In genomic region chr4:108053281-108053701, GRCh38 we compare ENCODE assay signal across 12 cellular contexts.
A peak's percentile ranks its signal among the peaks of the same experiment; 100 is the strongest.
DNase-seq lines count a peak whose midpoint lies in the region; ATAC-seq, FAIRE-seq and TF ChIP-seq lines count a peak whose summit lies in the region.
"Had no signal": no experiment of that assay in that cellular context is flagged by ENCODE, and none has a peak within 500 bp of the region (broad histone marks: within the 10 kb centered on the region; RNA-seq: fewer than 3 reads in every experiment).

No MANE protein-coding gene starts in this region.

- no peak overlapping the region for H2BK20ac ChIP-seq in H9 (ENCODE audit: low read depth, low read length, poor library complexity, severe bottlenecking)

- no peaks in the 10 kb centered on the region for H4K20me1 ChIP-seq in K562 (replicated peaks; ENCODE audit: control insufficient read depth, insufficient read depth, low read length)
- H4K20me1 ChIP-seq in H9 (ENCODE audit: control insufficient read depth, insufficient read depth, insufficient read length) = no peaks in the 10 kb centered on the region

- peaks cover 10% of the 10 kb centered on the region for H3K4me1 Mint-ChIP-seq in Calu3 (ENCODE audit: low read depth, unreplicated experiment)
- peaks cover 9 to 16% of the 10 kb centered on the region in 2 experiments for H3K4me1 Mint-ChIP-seq in H9

- H3K9me3 ChIP-seq in K562 (replicated peaks; ENCODE audit: control insufficient read depth, insufficient read depth, low read depth, low read length) = no peaks in the 10 kb centered on the region
- H3K9me3 ChIP-seq in H9 (ENCODE audit: control insufficient read depth, low read depth, low read length) = no peaks in the 10 kb centered on the region

- H3K9ac ChIP-seq in K562 (ENCODE audit: insufficient read depth in 1 of 2, low read depth in 2 of 2, low read length in 2 of 2) (no peak overlapping the region), H9 (ENCODE audit: extremely low read depth, insufficient read length, low read length) (no peak overlapping the region)

- TF ChIP-seq RAD21 in K562 (CRISPR knock-in tag; conservative IDR thresholded peaks at IDR 0.05 in 1 of 2, IDR thresholded peaks at IDR 0.05 in 1 of 2) = no peak

- no peaks in the 10 kb centered on the region for H3K23me2 ChIP-seq in H9 (ENCODE audit: insufficient read length, low read depth, low read length, poor library complexity, severe bottlenecking)

- H3K27me3 Mint-ChIP-seq in Calu3 (ENCODE audit: unreplicated experiment) = no peaks in the 10 kb centered on the region
- peaks cover 48% of the 10 kb centered on the region for H3K27me3 Mint-ChIP-seq in H9 (ENCODE audit: low read depth)

- WGBS in K562 (ENCODE audit: insufficient coverage, low coverage, missing lambda C conversion rate) = 53% methylated on average over 1 of the region's 1 CpG
- no CpG with 5 or more reads among the region's 1 CpG for WGBS in H9 (ENCODE audit: extremely low coverage, insufficient read length, low lambda C conversion rate)

- no peak overlapping the region for H2BK5ac ChIP-seq in H9 (ENCODE audit: insufficient read length, low read length)

- TF ChIP-seq EP300 in K562 (IDR thresholded peaks at IDR 0.05; ENCODE audit: low read length) = no peak

- no peaks in the 10 kb centered on the region for H3K79me1 ChIP-seq in H9 (ENCODE audit: insufficient read depth, low read depth, low read length, poor library complexity, severe bottlenecking)

- TF ChIP-seq POLR2A in GM18505 (IDR thresholded peaks at IDR 0.05; ENCODE audit: borderline replicate concordance, extremely low read depth, insufficient read depth, insufficient read length) (no peak), K562 (conservative IDR thresholded peaks at IDR 0.05) (no peak)

- H3K79me2 ChIP-seq in K562 (ENCODE audit: control insufficient read depth, insufficient read depth, low read length) (no peaks in the 10 kb centered on the region), H9 (ENCODE audit: insufficient read depth, low read length) (no peaks in the 10 kb centered on the region)

- no peak overlapping the region for H3K56ac ChIP-seq in H9 (ENCODE audit: insufficient read length, low read depth, low read length)

- ATAC-seq in GM18505 (IDR thresholded peaks at IDR 0.05; ENCODE audit: unreplicated experiment) = peak; percentile 78
- ATAC-seq in HG03139 (IDR thresholded peaks at IDR 0.05; ENCODE audit: unreplicated experiment) = peak; percentile 90
- ATAC-seq in K562 = no peak
- ATAC-seq: Panc1 had no signal

- no peak overlapping the region for H3K14ac ChIP-seq in H9 (ENCODE audit: insufficient read depth, low read length)

- H2AFZ ChIP-seq in K562 (ENCODE audit: low read depth, low read length) (no peak overlapping the region), H9 (ENCODE audit: low read length) (no peak overlapping the region)

- H3K18ac ChIP-seq in H9 (ENCODE audit: insufficient read length, low read depth, low read length) = no peak overlapping the region

- no peak overlapping the region for H2BK15ac ChIP-seq in H9 (ENCODE audit: low read depth, low read length)

- FAIRE-seq in K562 (lab: Jason Lieb, UNC) = no peak

- H3K36me3 Mint-ChIP-seq in Calu3 (ENCODE audit: insufficient read depth, unreplicated experiment) = no peaks in the 10 kb centered on the region
- H3K36me3 Mint-ChIP-seq in H9 (ENCODE audit: insufficient read depth in 1 of 3, low read depth in 3 of 3) = no peaks in the 10 kb centered on the region; a peak in 1 of 7 replicates

- no peak overlapping the region for H4K91ac ChIP-seq in H9 (ENCODE audit: insufficient read length, low read depth, low read length)

- H3K4me3 Mint-ChIP-seq in Calu3 (ENCODE audit: low read depth, unreplicated experiment) (no peak overlapping the region), H9 (no peak overlapping the region)

- no peak overlapping the region for H2AK5ac ChIP-seq in H9 (ENCODE audit: insufficient read length, low read length)

- H3K4me1 ChIP-seq in K562 (replicated peaks in 1 of 2; ENCODE audit: control insufficient read depth in 2 of 2, insufficient read depth in 2 of 2, low read length in 2 of 2) = no peaks in the 10 kb centered on the region
- peaks cover 3% of the 10 kb centered on the region; the same call in 1 of the 2 replicates for H3K4me1 ChIP-seq in H9 (ENCODE audit: insufficient read depth, low read length)

- no peak overlapping the region for H4K5ac ChIP-seq in H9 (ENCODE audit: insufficient read length, low read depth, low read length)

- H3K36me3 ChIP-seq in K562 (ENCODE audit: control insufficient read depth, insufficient read depth, low read length) = peaks cover 17% of the 10 kb centered on the region; the same call in 1 of the 3 replicates

- POLR2A ChIA-PET in K562 (lab: Yijun Ruan, JAX) = no interaction called here

- no peak overlapping the region for H3T11ph ChIP-seq in H9 (ENCODE audit: low read length)

- in situ Hi-C loops in K562 (cut with MboI) = no loop called here

- H3K4me2 ChIP-seq in K562 (ENCODE audit: insufficient read depth, low read length) (no peak overlapping the region), H9 (ENCODE audit: insufficient read depth, insufficient read length, low read length) (no peak overlapping the region)

- H2BK120ac ChIP-seq in H9 (ENCODE audit: low read depth, low read length, poor library complexity, severe bottlenecking) = no peak overlapping the region

- BruUV-seq in K562 (replicated peaks; lab: Mats Ljungman, UMichigan) (no TSS peak), Calu3 (replicated peaks; lab: Mats Ljungman, UMichigan) (no TSS peak)

- no peaks in the 10 kb centered on the region for H3K27me3 ChIP-seq in K562 (ENCODE audit: control insufficient read depth in 2 of 2, insufficient read depth in 2 of 2, low read length in 2 of 2)
- H3K27me3 ChIP-seq in H9 (ENCODE audit: insufficient read depth, low read length) = no peaks in the 10 kb centered on the region; the same call in 1 of the 2 replicates

- H3K23ac ChIP-seq in H9 (ENCODE audit: insufficient read length, low read depth, low read length) = no peak overlapping the region

- H4K8ac ChIP-seq in H9 (replicated peaks; ENCODE audit: insufficient read length, low read depth, low read length) = no peak overlapping the region

- no peak overlapping the region for H2BK12ac ChIP-seq in H9 (ENCODE audit: insufficient read length, low read depth, low read length)

- H3K9me3 Mint-ChIP-seq in Calu3 (ENCODE audit: low read depth, unreplicated experiment) = no peaks in the 10 kb centered on the region
- no peaks in the 10 kb centered on the region for H3K9me3 Mint-ChIP-seq in H9

- H3K4ac ChIP-seq in H9 (ENCODE audit: low read depth, low read length) = no peak overlapping the region

- H3K9me1 ChIP-seq in K562 (ENCODE audit: control insufficient read depth, insufficient read depth, low read length) = no peaks in the 10 kb centered on the region

- peak; percentile 66 for DNase-seq in GM20000 (ENCODE audit: low spot score)
- DNase-seq in K562 (ENCODE audit: extremely low read depth in 1 of 4, low spot score in 3 of 4) = no peak
- DNase-seq in Calu3 = no peak
- DNase-seq in H9 = no peak
- no peak for DNase-seq in putamen (ENCODE audit: low spot score)
- no peak for DNase-seq in NCI-H2081 (lab: John Stamatoyannopoulos, UW)
- DNase-seq: stimulated activated CD4-positive, alpha-beta T cell treated with anti-CD3 and anti-CD28 coated beads, Interleukin-2, amount 100 ng/mL, for 48 hours had no signal

- CTCF ChIA-PET in K562 (lab: Yijun Ruan, JAX; ENCODE audit: low intra/inter-chr PET ratio) (no interaction called here), Calu3 (lab: Charles Lee) (no interaction called here)

- no peak overlapping the region for H3K27ac ChIP-seq in K562 (ENCODE audit: extremely low read depth, low read depth, low read length)
- H3K27ac ChIP-seq in H9 (ENCODE audit: insufficient read length, low read depth, low read length) = no peak overlapping the region
- H3K27ac ChIP-seq: epithelial cell of prostate had no signal

- intact Hi-C loops in K562 (cut with micrococcal nuclease) (no loop called here), Calu3 (cut with micrococcal nuclease; ENCODE audit: unreplicated experiment) (no loop called here)

- no peak overlapping the region for H3K4me3 ChIP-seq in K562
- H3K4me3 ChIP-seq: lung had no signal

- H3K27ac Mint-ChIP-seq in Calu3 (ENCODE audit: unreplicated experiment) = no peak overlapping the region
- no peak overlapping the region for H3K27ac Mint-ChIP-seq in H9

- TF ChIP-seq CTCF in GM20000 (IDR thresholded peaks at IDR 0.05; ENCODE audit: extremely low read depth, missing control alignments) (no peak), K562 (IDR thresholded peaks at IDR 0.05 in 2 of 3, conservative IDR thresholded peaks at IDR 0.05 in 1 of 3; ENCODE audit: insufficient read depth in 2 of 3, low read depth in 1 of 3, low read length in 3 of 3) (no peak), Calu3 (IDR thresholded peaks at IDR 0.05; ENCODE audit: unreplicated experiment) (no peak), H9 (conservative IDR thresholded peaks at IDR 0.05) (no peak)

TF ChIP-seq in K562, 482 proteins besides CTCF, POLR2A, EP300 and RAD21:
- TF ChIP-seq OTX1 (CRISPR knock-in tag; IDR thresholded peaks at IDR 0.05) = no peak
- TF ChIP-seq ZC3H4 (CRISPR knock-in tag; IDR thresholded peaks at IDR 0.05; ENCODE audit: borderline replicate concordance) = no peak
- 0 out of 2 replicates have a peak, but pooled peaks have one; percentile 24 for TF ChIP-seq HMBOX1 (IDR thresholded peaks at IDR 0.05)
